9 cellular contexts compared by ENCODE assay signal in the genomic region with DNA sequence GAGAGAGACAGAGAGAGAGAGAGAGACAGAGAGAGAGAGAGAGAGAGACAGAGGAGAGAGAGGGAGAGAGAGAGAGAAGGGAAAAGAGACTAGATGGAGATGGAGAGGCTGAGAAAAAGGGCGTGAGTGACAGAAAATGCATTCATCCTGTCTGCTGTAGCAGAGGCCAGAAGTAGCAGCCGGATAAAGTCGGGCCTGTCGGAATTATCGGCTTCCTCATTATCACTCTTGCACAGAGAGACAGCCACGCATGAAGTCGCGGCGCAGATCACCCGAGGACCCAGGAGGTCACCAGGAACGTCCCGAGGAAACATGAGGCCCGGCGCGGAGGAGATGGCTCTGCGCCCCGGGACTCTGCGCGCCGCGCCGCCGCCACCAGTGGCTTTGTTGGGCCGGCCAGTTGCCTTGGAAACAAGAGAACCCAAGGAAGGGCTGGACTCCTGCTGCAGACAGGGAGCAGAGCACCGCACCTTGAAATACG.
DNase-seq lines count a peak whose midpoint lies in the region; ATAC-seq and TF ChIP-seq lines count a peak whose summit lies in the region.
"Had no signal": no experiment of that assay in that cellular context is flagged by ENCODE, and none has a peak within 500 bp of the region (broad histone marks: within the 10 kb centered on the region; RNA-seq: fewer than 3 reads in every experiment).

No MANE protein-coding gene starts in this region.

- H3K27ac Mint-ChIP-seq in GM23338, result no peak overlapping the region
- no peak overlapping the region for H3K27ac Mint-ChIP-seq in activated naive CD8-positive, alpha-beta T cell treated with anti-CD3 and anti-CD28 coated beads for 36 hours

- H3K4me3 ChIP-seq in GM23338, result peak overlapping the region; percentile 71
- H3K4me3 ChIP-seq in hepatocyte, result peak overlapping the region; percentile 20
- peak overlapping the region; percentile 16 for H3K4me3 ChIP-seq in ovary

- H3K27ac ChIP-seq in GM23338 (ENCODE audit: low read depth) (no peak overlapping the region), hepatocyte (no peak overlapping the region), ovary (no peak overlapping the region)

- peak; percentile 98 for ATAC-seq in GM23338
- ATAC-seq in GM18873 (IDR thresholded peaks at IDR 0.05; ENCODE audit: low FRiP score, unreplicated experiment), result no peak
- no peak for ATAC-seq in HG03159 (IDR thresholded peaks at IDR 0.05; ENCODE audit: unreplicated experiment)

- H3K36me3 Mint-ChIP-seq in GM23338 (ENCODE audit: low read depth), result no peaks in the 10 kb centered on the region
- H3K36me3 Mint-ChIP-seq in activated naive CD8-positive, alpha-beta T cell treated with anti-CD3 and anti-CD28 coated beads for 36 hours, result peaks cover 1% of the 10 kb centered on the region

- no peak for TF ChIP-seq EP300 in ovary (IDR thresholded peaks at IDR 0.05)

- H3K4me1 Mint-ChIP-seq in GM23338, result peaks cover 30% of the 10 kb centered on the region; the same call in 2 of the 3 replicates
- no peaks in the 10 kb centered on the region for H3K4me1 Mint-ChIP-seq in activated naive CD8-positive, alpha-beta T cell treated with anti-CD3 and anti-CD28 coated beads for 36 hours

- no peak for TF ChIP-seq POLR2A in ovary (IDR thresholded peaks at IDR 0.05)

- H3K79me2 ChIP-seq in GM23338 (replicated peaks; ENCODE audit: insufficient read depth) (no peaks in the 10 kb centered on the region), hepatocyte (no peaks in the 10 kb centered on the region)

- 2% methylated on average over 25 of the region's 26 CpGs for WGBS in hepatocyte (ENCODE audit: low lambda C conversion rate, missing lambda C conversion rate)
- 1% methylated on average over 26 of the region's 26 CpGs for WGBS in ovary, 3 donors

- TF ChIP-seq CTCF in GM23338 (conservative IDR thresholded peaks at IDR 0.05; ENCODE audit: low read depth in 2 of 2) (no peak), hepatocyte (IDR thresholded peaks at IDR 0.05; ENCODE audit: poor library complexity) (no peak), ovary (IDR thresholded peaks at IDR 0.05) (no peak)

- peaks cover 18% of the 10 kb centered on the region for H3K4me1 ChIP-seq in GM23338 (ENCODE audit: insufficient read depth)
- H3K4me1 ChIP-seq in hepatocyte (ENCODE audit: insufficient read depth), result no peaks in the 10 kb centered on the region
- H3K4me1 ChIP-seq in ovary (ENCODE audit: insufficient read depth), result no peaks in the 10 kb centered on the region

- H3K9me2 ChIP-seq in GM23338 (ENCODE audit: insufficient read depth) (no peaks in the 10 kb centered on the region), hepatocyte (replicated peaks; ENCODE audit: insufficient read depth) (no peaks in the 10 kb centered on the region)

- intact Hi-C loops in ovary (cut with DNase I), result no loop called here

- H3K4me3 Mint-ChIP-seq in GM23338, result peak overlapping the region; percentile 80
- H3K4me3 Mint-ChIP-seq in activated naive CD8-positive, alpha-beta T cell treated with anti-CD3 and anti-CD28 coated beads for 36 hours, result no peak overlapping the region

- H3K4me2 ChIP-seq in GM23338 (peak overlapping the region; percentile 81), hepatocyte (peak overlapping the region; percentile 77)

- H3F3A ChIP-seq in GM23338 (replicated peaks; ENCODE audit: low read depth), result no peaks in the 10 kb centered on the region

- H3K27me3 ChIP-seq in GM23338 (ENCODE audit: insufficient read depth), result no peaks in the 10 kb centered on the region
- H3K27me3 ChIP-seq in hepatocyte, result peaks cover 30% of the 10 kb centered on the region
- no peaks in the 10 kb centered on the region for H3K27me3 ChIP-seq in ovary

- DNase-seq in GM23338 (ENCODE audit: low spot score) (peak; percentile 86), NCI-H774 (lab: John Stamatoyannopoulos, UW) (peak; percentile 64), hepatocyte (ENCODE audit: low spot score) (peak; percentile 58), ovary (peak in 2 of 5 donors; percentile 16 to 19)
- no peak for DNase-seq in activated CD4-positive, CD25-positive, alpha-beta regulatory T cell (lab: John Stamatoyannopoulos, UW)
- no peak for DNase-seq in activated naive CD8-positive, alpha-beta T cell treated with anti-CD3 and anti-CD28 coated beads for 36 hours
- DNase-seq: amniotic stem cell had no signal

- H3K27me3 Mint-ChIP-seq in GM23338 (ENCODE audit: insufficient read depth, low read depth, poor library complexity), result peaks cover 2% of the 10 kb centered on the region
- peaks cover 24% of the 10 kb centered on the region for H3K27me3 Mint-ChIP-seq in activated naive CD8-positive, alpha-beta T cell treated with anti-CD3 and anti-CD28 coated beads for 36 hours

- no peaks in the 10 kb centered on the region for H4K20me1 ChIP-seq in GM23338 (replicated peaks; ENCODE audit: insufficient read depth)
- H4K20me1 ChIP-seq in hepatocyte (ENCODE audit: insufficient read depth, poor library complexity, severe bottlenecking), result no peaks in the 10 kb centered on the region

- no peaks in the 10 kb centered on the region for H3K9me3 Mint-ChIP-seq in GM23338
- H3K9me3 Mint-ChIP-seq in activated naive CD8-positive, alpha-beta T cell treated with anti-CD3 and anti-CD28 coated beads for 36 hours, result no peaks in the 10 kb centered on the region

- H3K9me3 ChIP-seq in hepatocyte (ENCODE audit: low read depth) (no peaks in the 10 kb centered on the region), ovary (no peaks in the 10 kb centered on the region)

- H3K36me3 ChIP-seq in GM23338 (ENCODE audit: insufficient read depth) (no peaks in the 10 kb centered on the region), hepatocyte (replicated peaks; ENCODE audit: insufficient read depth, low read depth) (no peaks in the 10 kb centered on the region), ovary (no peaks in the 10 kb centered on the region)

- peak overlapping the region; percentile 93 for H2AFZ ChIP-seq in GM23338
- H2AFZ ChIP-seq in hepatocyte, result peak overlapping the region; percentile 54

TF ChIP-seq in GM23338, 12 proteins besides CTCF, POLR2A, EP300 and RAD21 (continues in another document):
- TF ChIP-seq EZH2 (IDR thresholded peaks at IDR 0.05; ENCODE audit: low read depth, unreplicated experiment), result no peak
- no peak for TF ChIP-seq ETS1 (IDR thresholded peaks at IDR 0.05)
- TF ChIP-seq ZNF114 (CRISPR knock-in tag; IDR thresholded peaks at IDR 0.05), result no peak
- no peak for TF ChIP-seq STAT1 (IDR thresholded peaks at IDR 0.05; ENCODE audit: unreplicated experiment)
- no peak for TF ChIP-seq JUNB (IDR thresholded peaks at IDR 0.05; ENCODE audit: unreplicated experiment)
- TF ChIP-seq ZNF331 (CRISPR knock-in tag; IDR thresholded peaks at IDR 0.05; ENCODE audit: low read depth), result no peak
- TF ChIP-seq NANOG (IDR thresholded peaks at IDR 0.05; ENCODE audit: borderline replicate concordance), result no peak
- no peak for TF ChIP-seq POLR2AphosphoS5 (IDR thresholded peaks at IDR 0.05; ENCODE audit: low read depth)

Comparison
In these comparisons a context has a peak if more than half of its experiments do, and no peak if none do; other contexts are left out.
1. DNase-seq: peak in GM23338 (single experiment), NCI-H774 (single experiment) and hepatocyte (single experiment); none in activated CD4-positive, CD25-positive, alpha-beta regulatory T cell (0 of 4) and activated naive CD8-positive, alpha-beta T cell treated with anti-CD3 and anti-CD28 coated beads for 36 hours (single experiment).
2. H3K4me3 ChIP-seq: peak in every context shown above with its lines; median percentile 71 in GM23338; 20 in hepatocyte; 16 in ovary.